In the genomic region with DNA sequence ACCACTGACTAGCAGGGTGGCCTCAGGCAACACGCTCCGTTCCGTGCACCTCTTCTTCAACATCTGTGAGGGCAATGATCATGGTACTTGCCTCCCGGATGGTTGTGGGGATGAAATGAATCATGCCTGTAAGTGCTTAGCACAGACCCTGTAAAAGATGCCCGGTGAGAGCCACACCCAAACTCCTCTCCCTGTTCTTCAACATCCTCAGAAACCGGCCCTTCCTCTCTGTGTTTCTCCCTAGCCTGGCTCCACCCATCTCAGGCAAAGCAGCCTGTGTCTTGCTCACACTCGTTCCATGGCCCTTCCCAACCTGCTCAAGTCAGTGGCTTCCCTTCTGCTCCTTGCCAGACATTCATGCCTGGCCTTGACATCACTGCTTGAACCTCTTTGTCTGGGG, we compare ENCODE assay signal across 1 cellular context.
TF ChIP-seq lines count a peak whose summit lies in the region.

No MANE protein-coding gene starts in this region.

TF ChIP-seq in H1, 55 proteins besides CTCF, POLR2A, EP300 and RAD21:
- TF ChIP-seq POU5F1 (IDR thresholded peaks at IDR 0.05; ENCODE audit: low read depth, low read length): no peak
- no peak for TF ChIP-seq SP2 (IDR thresholded peaks at IDR 0.05; ENCODE audit: low read length)
- no peak for TF ChIP-seq SRF (IDR thresholded peaks at IDR 0.05; ENCODE audit: low read depth, low read length)
- no peak for TF ChIP-seq TAF7 (optimal IDR thresholded peaks at IDR 0.05; ENCODE audit: borderline replicate concordance, low read depth, low read length)
- TF ChIP-seq SAP30 (IDR thresholded peaks at IDR 0.05; ENCODE audit: insufficient read depth, insufficient replicate concordance, low read length): no peak
- no peak for TF ChIP-seq CHD1 (IDR thresholded peaks at IDR 0.05; ENCODE audit: low read depth, low read length)
- no peak for TF ChIP-seq JUND (IDR thresholded peaks at IDR 0.05; ENCODE audit: low read length)
